In genomic region chr9:97038551-97038908, GRCh38 we compare ENCODE assay signal across 8 cellular contexts. TPM values are rescaled to one million over a fixed set of nuclear protein-coding genes. Genes with fewer than 3 reads are reported as not detected.
DNase-seq lines count a peak whose midpoint lies in the region; ATAC-seq, FAIRE-seq and TF ChIP-seq lines count a peak whose summit lies in the region.

No MANE protein-coding gene starts in this region.

- H3K4me3 ChIP-seq in H1 (ENCODE audit: extremely low read depth in 1 of 4, insufficient read depth in 2 of 4, low read depth in 3 of 4, low read length in 4 of 4) (peak overlapping the region; percentile 39 to 67 (median 62)), neutrophil (ENCODE audit: low read depth in 1 of 2, low read length in 1 of 2) (peak overlapping the region; percentile 63 to 68)

- H3K36me3 Mint-ChIP-seq in Calu3 (ENCODE audit: insufficient read depth, unreplicated experiment) = peaks cover 15% of the 10 kb centered on the region
- peaks cover 2% of the 10 kb centered on the region for H3K36me3 Mint-ChIP-seq in IgD-negative memory B cell

- H2BK120ac ChIP-seq in H1 (replicated peaks; ENCODE audit: low read depth, low read length) = no peak overlapping the region

- H4K8ac ChIP-seq in H1 (ENCODE audit: extremely low read depth, insufficient read depth, low read length) = peak overlapping the region; percentile 53; the same call in 1 of the 2 replicates

- peak overlapping the region; percentile 82 to 90 for H3K4me2 ChIP-seq in H1 (ENCODE audit: insufficient read depth in 1 of 2, low read depth in 2 of 2, low read length in 2 of 2)

- H3K23ac ChIP-seq in H1 (ENCODE audit: insufficient read length) = no peak overlapping the region

- no peak for FAIRE-seq in H1 (lab: Jason Lieb, UNC)

- TF ChIP-seq CTCF in Calu3 (IDR thresholded peaks at IDR 0.05; ENCODE audit: unreplicated experiment) (no peak), H1 (IDR thresholded peaks at IDR 0.05; ENCODE audit: control extremely low read depth in 1 of 3, insufficient read depth in 1 of 3, low read depth in 1 of 3, low read length in 3 of 3) (no peak), neutrophil (IDR thresholded peaks at IDR 0.05) (no peak)

- H2BK20ac ChIP-seq in H1 (ENCODE audit: low read length) = no peak overlapping the region

- H2BK15ac ChIP-seq in H1 (ENCODE audit: low read length) = no peak overlapping the region

- WGBS in H1 (ENCODE audit: extremely low coverage in 1 of 2, insufficient coverage in 1 of 2, insufficient read length in 1 of 2, insufficient replicate concordance in 2 of 2, low coverage in 1 of 2, low lambda C conversion rate in 2 of 2, missing lambda C conversion rate in 1 of 2), 2 experiments = 2% methylated on average over 33 of the region's 35 CpGs; no CpG with 5 or more reads in 1 of the 2 experiments

- H3K4me3 Mint-ChIP-seq in Calu3 (ENCODE audit: low read depth, unreplicated experiment) = peak overlapping the region; percentile 91
- peak overlapping the region; percentile 73 to 86 (median 82) for H3K4me3 Mint-ChIP-seq in IgD-negative memory B cell

- H3K4me1 ChIP-seq in H1 (replicated peaks in 1 of 4; ENCODE audit: control insufficient read depth in 3 of 4, insufficient read depth in 4 of 4, low read length in 3 of 4) (peaks cover 0 to 12% (median 4%) of the 10 kb centered on the region in 4 experiments; a peak in 4 of 7 replicates), neutrophil (ENCODE audit: control insufficient read depth in 1 of 2, insufficient read depth in 1 of 2, low read depth in 1 of 2, low read length in 1 of 2) (peaks cover 11% of the 10 kb centered on the region in 2 experiments)

- H3K79me2 ChIP-seq in H1 (ENCODE audit: control insufficient read depth in 1 of 2, insufficient read depth in 2 of 2, low read length in 2 of 2) = peaks cover 0 to 21% of the 10 kb centered on the region in 2 experiments; a peak in 2 of 4 replicates

- no peak overlapping the region for H4K5ac ChIP-seq in H1 (ENCODE audit: insufficient read length, low read depth, low read length)

- H3K36me3 ChIP-seq in H1 (ENCODE audit: control insufficient read depth in 2 of 4, insufficient read depth in 4 of 4, low read length in 3 of 4) (peaks cover 10 to 42% (median 26%) of the 10 kb centered on the region in 4 experiments), neutrophil (no peaks in the 10 kb centered on the region)

- no peak overlapping the region for H4K91ac ChIP-seq in H1 (replicated peaks; ENCODE audit: insufficient read length, low read length)

- CTCF ChIA-PET in Calu3 (lab: Charles Lee) = interaction anchor here (0.6 kb wide), 1 partner anchor 377 kb away, joined by 4 read pairs; no protein-coding TSS in a partner anchor
- CTCF ChIA-PET in H1 (lab: Charles Lee; ENCODE audit: partially characterized antibody) = interaction anchor here (1.1 to 2.0 kb wide), 3 partner anchors 12 to 72 kb away, joined by 3 to 10 read pairs (median 6); no protein-coding TSS in a partner anchor

- H2BK12ac ChIP-seq in H1 (ENCODE audit: low read depth, low read length) = no peak overlapping the region

- H3K9me3 Mint-ChIP-seq in Calu3 (ENCODE audit: low read depth, unreplicated experiment) = no peaks in the 10 kb centered on the region
- peaks cover 0 to 2% (median 0%) of the 10 kb centered on the region in 3 donors for H3K9me3 Mint-ChIP-seq in IgD-negative memory B cell

- H3K27me3 ChIP-seq in H1 (replicated peaks in 1 of 4; ENCODE audit: control insufficient read depth in 3 of 4, extremely low read depth in 1 of 4, insufficient read depth in 3 of 4, low read length in 3 of 4) (0 out of 7 replicates have a peak, but pooled peaks cover 0 to 3% (median 0%) of the 10 kb centered on the region in 4 experiments), neutrophil (peaks cover 98% of the 10 kb centered on the region)

- H3K27ac Mint-ChIP-seq in Calu3 (ENCODE audit: unreplicated experiment) (peak overlapping the region; percentile 44), IgD-negative memory B cell (no peak overlapping the region)

- TF ChIP-seq EP300 in H1 (IDR thresholded peaks at IDR 0.05; ENCODE audit: borderline replicate concordance in 1 of 2, low read depth in 2 of 2, low read length in 2 of 2) = no peak

- H3K9ac ChIP-seq in H1 (replicated peaks in 1 of 4; ENCODE audit: extremely low read depth in 1 of 4, low read depth in 3 of 4, low read length in 3 of 4) = peak overlapping the region; percentile 36 to 68 (median 53); a peak in 6 of 7 replicates

- H3K79me1 ChIP-seq in H1 (ENCODE audit: low read depth, low read length) = peaks cover 5% of the 10 kb centered on the region

- no peak overlapping the region for H3K14ac ChIP-seq in H1 (ENCODE audit: insufficient read length)

- no peak overlapping the region for H2AK5ac ChIP-seq in H1 (ENCODE audit: low read depth, low read length)

- no peak overlapping the region for H3K18ac ChIP-seq in H1 (ENCODE audit: extremely low read depth, low read length)

- no peak overlapping the region for H2BK5ac ChIP-seq in H1 (ENCODE audit: low read depth, low read length)

- DNase-seq in Calu3 = no peak
- no peak for DNase-seq in H1 (ENCODE audit: low read depth in 1 of 2, low spot score in 2 of 2)
- DNase-seq in epidermal melanocyte (ENCODE audit: insufficient read length, low spot score) = no peak
- DNase-seq in anterior cingulate cortex (lab: John Stamatoyannopoulos, UW) = no peak
- DNase-seq in mesenteric fat pad (ENCODE audit: low spot score) = no peak

- no peak overlapping the region for H2AFZ ChIP-seq in H1 (ENCODE audit: low read length)

- peak overlapping the region; percentile 18 for H3K56ac ChIP-seq in H1 (replicated peaks; ENCODE audit: insufficient read length, low read depth, low read length)

- no peak for TF ChIP-seq POLR2A in H1 (IDR thresholded peaks at IDR 0.05; ENCODE audit: control extremely low read depth in 1 of 2, low read depth in 2 of 2, low read length in 2 of 2)

- no peak for ATAC-seq in HG02981 (IDR thresholded peaks at IDR 0.05; ENCODE audit: unreplicated experiment)

- no peaks in the 10 kb centered on the region for H3K9me3 ChIP-seq in H1 (ENCODE audit: insufficient read depth in 2 of 2, low read depth in 1 of 2, low read length in 1 of 2)
- no peaks in the 10 kb centered on the region for H3K9me3 ChIP-seq in neutrophil

- H3K27me3 Mint-ChIP-seq in Calu3 (ENCODE audit: unreplicated experiment) (no peaks in the 10 kb centered on the region), IgD-negative memory B cell (peaks cover 18% of the 10 kb centered on the region)

- H3K23me2 ChIP-seq in H1 (ENCODE audit: low read depth, low read length) = peaks cover 11% of the 10 kb centered on the region

- peaks cover 0 to 9% of the 10 kb centered on the region in 2 experiments for H4K20me1 ChIP-seq in H1 (replicated peaks in 1 of 2; ENCODE audit: control insufficient read depth in 1 of 2, insufficient read depth in 2 of 2, low read length in 2 of 2)

- peaks cover 21% of the 10 kb centered on the region for H3K4me1 Mint-ChIP-seq in Calu3 (ENCODE audit: low read depth, unreplicated experiment)
- peaks cover 5 to 19% (median 8%) of the 10 kb centered on the region in 3 donors for H3K4me1 Mint-ChIP-seq in IgD-negative memory B cell

- POLR2A ChIA-PET in H1 (lab: Charles Lee; ENCODE audit: partially characterized antibody) = interaction anchor here (0.9 to 4.0 kb wide), 15 partner anchors 8 to 536 kb away, joined by 3 to 22 read pairs (median 5); no protein-coding TSS in a partner anchor

- H3K27ac ChIP-seq in H1 (ENCODE audit: low read depth, low read length) (no peak overlapping the region), neutrophil (no peak overlapping the region)

- intact Hi-C loops in Calu3 (cut with micrococcal nuclease; ENCODE audit: unreplicated experiment) = no loop called here

- TF ChIP-seq RAD21 in H1 (IDR thresholded peaks at IDR 0.05 in 1 of 2, conservative IDR thresholded peaks at IDR 0.05 in 1 of 2; ENCODE audit: low read depth in 2 of 2, low read length in 2 of 2) = no peak

- H3K4ac ChIP-seq in H1 (replicated peaks; ENCODE audit: insufficient read length, low read depth, low read length) = no peak overlapping the region

- no TSS peak for BruUV-seq in Calu3 (replicated peaks; lab: Mats Ljungman, UMichigan)

TF ChIP-seq in H1, 55 proteins besides CTCF, POLR2A, EP300 and RAD21:
- no peak for TF ChIP-seq SIRT6 (IDR thresholded peaks at IDR 0.05; ENCODE audit: low read length)
- TF ChIP-seq KDM4A (IDR thresholded peaks at IDR 0.05; ENCODE audit: low read depth, low read length, severe bottlenecking) = peak; percentile 29
- 0 out of 2 replicates have a peak, but pooled peaks have one; percentile 4 for TF ChIP-seq PHF8 (conservative IDR thresholded peaks at IDR 0.05; ENCODE audit: low read depth, low read length)
- no peak for TF ChIP-seq KDM1A (IDR thresholded peaks at IDR 0.05; ENCODE audit: borderline replicate concordance, low read length)

RNA-seq across cellular contexts. Expression of gene CTSV, which starts 0.4 kb away (rescaled TPM):
- total RNA-seq in Calu3 (2022) = 21.4 and 23.3 TPM in 2 replicates
- not detected for polyA plus RNA-seq in IgD-negative memory B cell
- total RNA-seq in H1 (2021; fragmentation: NEBNext Ultra II Directional; extraction: Animal tissue kit (Norgen Biotek cat#: 25700)) = 113 and 114 TPM in 2 replicates
- 57.0 and 91.0 TPM in 2 replicates for polyA plus RNA-seq in H1 (2011; rRNA removed)
- polyA plus RNA-seq in H1 (2011; cell fraction: cytosol; rRNA removed) = 120 TPM
- polyA plus RNA-seq in H1 (2011; cell fraction: nucleus; rRNA removed) = 49.1 TPM
- polyA plus RNA-seq in H1 (2012, experiment 1 of 2) = 144 to 161 TPM (median 149 TPM) in 4 replicates
- 23.4 TPM for polyA plus RNA-seq in H1 (2012, experiment 2 of 2)
- polyA plus RNA-seq in H1 (2013, experiment 1 of 2) = 96.5 TPM
- polyA plus RNA-seq in H1 (2013, experiment 2 of 2) = 110 TPM
- polyA minus RNA-seq in H1 (2011; rRNA and poly(A)+ RNA removed) = 71.6 and 77.0 TPM in 2 replicates
- 21.8 TPM for polyA minus RNA-seq in H1 (2011; cell fraction: cytosol; rRNA and poly(A)+ RNA removed)
- polyA minus RNA-seq in H1 (2011; cell fraction: nucleus; rRNA and poly(A)+ RNA removed) = 36.7 TPM
- 0.22 TPM for total RNA-seq in mesenteric fat pad

Comparison
In these comparisons a context has a peak if more than half of its experiments do, and no peak if none do; other contexts are left out.
1. RNA of gene CTSV, which starts 0.4 kb away (total RNA-seq): 113 to 114 TPM in H1 and 21.4 to 23.3 TPM in Calu3; 0.22 TPM in mesenteric fat pad (single experiment); every median in the first group is over 10 times any median in the second.